1 cellular context compared by ENCODE assay signal in genomic region chr7:22676385-22676784, GRCh38.
TF ChIP-seq lines count a peak whose summit lies in the region.

No MANE protein-coding gene starts in this region.

TF ChIP-seq in IMR-90, 13 proteins besides CTCF, POLR2A, EP300 and RAD21 (continued from another document):
- TF ChIP-seq CHD1 (IDR thresholded peaks at IDR 0.05; ENCODE audit: low read depth, low read length) (no peak), SMC3 (IDR thresholded peaks at IDR 0.05; ENCODE audit: low read depth, low read length) (no peak), ELK1 (IDR thresholded peaks at IDR 0.05; ENCODE audit: borderline replicate concordance, low read depth, low read length) (no peak)
